Comparison of ENCODE assay signal across 29 cellular contexts in genomic region chr7:54780490-54780889, GRCh38.
"Had no signal": no experiment of that assay in that cellular context is flagged by ENCODE, and none has a peak within 500 bp of the region (broad histone marks: within the 10 kb centered on the region; RNA-seq: fewer than 3 reads in every experiment).

No MANE protein-coding gene starts in this region.

- H3K4me1 Mint-ChIP-seq: stimulated activated effector memory CD8-positive, alpha-beta T cell treated with anti-CD3 and anti-CD28 coated beads, Interleukin-12 subunit alpha, Interleukin-12 subunit beta, amount 100 ng/mL, for 72 hours; stimulated activated memory B cell treated with anti-CD40 and anti-IgM and Interleukin-4, amounts not matched to agents 10 μg/mL and 1 μg/mL and 100 μg/mL, for 72 hours; stimulated activated naive B cell treated with anti-CD40 and anti-IgM and Interleukin-4, amounts not matched to agents 10 μg/mL and 1 μg/mL and 100 μg/mL, for 72 hours; stimulated activated naive CD8-positive, alpha-beta T cell treated with anti-CD3 and anti-CD28 coated beads, Interleukin-15, amount 100 ng/mL, for 72 hours had no signal

- H3K4me3 Mint-ChIP-seq: stimulated activated effector memory CD8-positive, alpha-beta T cell treated with anti-CD3 and anti-CD28 coated beads, Interleukin-12 subunit alpha, Interleukin-12 subunit beta, amount 100 ng/mL, for 72 hours; stimulated activated memory B cell treated with anti-CD40 and anti-IgM and Interleukin-4, amounts not matched to agents 10 μg/mL and 1 μg/mL and 100 μg/mL, for 72 hours; stimulated activated naive B cell treated with anti-CD40 and anti-IgM and Interleukin-4, amounts not matched to agents 10 μg/mL and 1 μg/mL and 100 μg/mL, for 72 hours; stimulated activated naive CD8-positive, alpha-beta T cell treated with anti-CD3 and anti-CD28 coated beads, Interleukin-15, amount 100 ng/mL, for 72 hours; stimulated activated naive CD8-positive, alpha-beta T cell treated with anti-CD3 and anti-CD28 coated beads, Interleukin-15, Interleukin-2, amounts not matched to agents 100 ng/mL and 50 ng/mL, for 24 hours; type B pancreatic cell had no signal

- FAIRE-seq: urothelium cell line had no signal

- H3K9me3 ChIP-seq: suprapubic skin, testis, thoracic aorta, thyroid gland, tibial artery, tibial nerve, transverse colon, upper lobe of left lung, upper lobe of right lung, uterus, vagina had no signal

- H3K27ac Mint-ChIP-seq: stimulated activated effector memory CD8-positive, alpha-beta T cell treated with anti-CD3 and anti-CD28 coated beads, Interleukin-12 subunit alpha, Interleukin-12 subunit beta, amount 100 ng/mL, for 72 hours; stimulated activated memory B cell treated with anti-CD40 and anti-IgM and Interleukin-4, amounts not matched to agents 10 μg/mL and 1 μg/mL and 100 μg/mL, for 72 hours; stimulated activated naive B cell treated with anti-CD40 and anti-IgM and Interleukin-4, amounts not matched to agents 10 μg/mL and 1 μg/mL and 100 μg/mL, for 72 hours; stimulated activated naive CD8-positive, alpha-beta T cell treated with anti-CD3 and anti-CD28 coated beads, Interleukin-15, amount 100 ng/mL, for 72 hours; stimulated activated naive CD8-positive, alpha-beta T cell treated with anti-CD3 and anti-CD28 coated beads, Interleukin-15, Interleukin-2, amounts not matched to agents 100 ng/mL and 50 ng/mL, for 24 hours; type B pancreatic cell had no signal

- ATAC-seq: stimulated activated effector memory CD8-positive, alpha-beta T cell treated with anti-CD3 and anti-CD28 coated beads, Interleukin-12 subunit alpha, Interleukin-12 subunit beta, amount 100 ng/mL, for 72 hours; stimulated activated memory B cell treated with anti-CD40 and anti-IgM and Interleukin-4, amounts not matched to agents 10 μg/mL and 1 μg/mL and 100 μg/mL, for 72 hours; stimulated activated naive B cell treated with anti-CD40 and anti-IgM and Interleukin-4, amounts not matched to agents 10 μg/mL and 1 μg/mL and 100 μg/mL, for 72 hours; stimulated activated naive CD8-positive, alpha-beta T cell treated with anti-CD3 and anti-CD28 coated beads, Interleukin-15, amount 100 ng/mL, for 72 hours; stimulated activated naive CD8-positive, alpha-beta T cell treated with anti-CD3 and anti-CD28 coated beads, Interleukin-15, Interleukin-2, amounts not matched to agents 100 U/mL and 50 U/mL, for 24 hours; upper lobe of right lung had no signal

- H3K36me3 Mint-ChIP-seq: stimulated activated effector memory CD8-positive, alpha-beta T cell treated with anti-CD3 and anti-CD28 coated beads, Interleukin-12 subunit alpha, Interleukin-12 subunit beta, amount 100 ng/mL, for 72 hours; type B pancreatic cell had no signal

- H3K27ac ChIP-seq: stomach, suprapubic skin, testis, thoracic aorta, thyroid gland, tibial artery, tibial nerve, transverse colon, upper lobe of left lung, upper lobe of right lung, uterus, vagina had no signal

- H3K4me1 ChIP-seq: stomach, suprapubic skin, testis, thyroid gland, tibial artery, tibial nerve, transverse colon, upper lobe of left lung, upper lobe of right lung, uterus, vagina had no signal

- H3K4me3 ChIP-seq: stomach, suprapubic skin, testis, thoracic aorta, thyroid gland, tibial artery, tibial nerve, transverse colon, upper lobe of left lung, upper lobe of right lung, uterus, vagina had no signal

- DNase-seq: stimulated activated CD4-positive, alpha-beta T cell treated with anti-CD3 and anti-CD28 coated beads, Interleukin-2, amount 100 ng/mL, for 48 hours; stimulated activated CD4-positive, alpha-beta T cell treated with anti-CD3 and anti-CD28 coated beads, Interleukin-4, amount 100 ng/mL, for 1 hour; stimulated activated CD4-positive, alpha-beta T cell treated with anti-CD3 and anti-CD28 coated beads, Interleukin-4, amount 100 ng/mL, for 24 hours; stimulated activated CD4-positive, alpha-beta T cell treated with anti-CD3 and anti-CD28 coated beads, Interleukin-4, amount 100 ng/mL, for 4 hours; stimulated activated CD8-positive, alpha-beta memory T cell treated with anti-CD3 and anti-CD28 coated beads, Interleukin-4, amount 100 ng/mL, for 48 hours; stimulated activated naive B cell treated with anti-CD40 and anti-IgM and Interleukin-4, amounts not matched to agents 10 μg/mL and 1 μg/mL and 100 μg/mL, for 72 hours; stimulated activated naive CD4-positive, alpha-beta T cell; stimulated activated naive CD4-positive, alpha-beta T cell treated with Interleukin-2 at 50 U/mL for 16 hours; stimulated activated naive CD8-positive, alpha-beta T cell treated with anti-CD3 and anti-CD28 coated beads, Interleukin-15, amount 100 ng/mL, for 72 hours; stimulated activated naive CD8-positive, alpha-beta T cell treated with anti-CD3 and anti-CD28 coated beads, Interleukin-15, Interleukin-2, amounts not matched to agents 100 U/mL and 50 U/mL, for 24 hours; stomach; substantia nigra; testis; thyroid gland; tibial artery; transverse colon; trophoblast cell; upper lobe of left lung; upper lobe of right lung; uterus had no signal

- H3K27me3 ChIP-seq: stomach, suprapubic skin, testis, thyroid gland, tibial artery, tibial nerve, transverse colon, upper lobe of left lung, upper lobe of right lung, uterus, vagina had no signal

- H3K36me3 ChIP-seq: stomach, suprapubic skin, thoracic aorta, thyroid gland, tibial artery, tibial nerve, transverse colon, upper lobe of left lung, upper lobe of right lung, uterus, vagina had no signal
